Comparison of ENCODE assay signal across 11 cellular contexts in the genomic region with DNA sequence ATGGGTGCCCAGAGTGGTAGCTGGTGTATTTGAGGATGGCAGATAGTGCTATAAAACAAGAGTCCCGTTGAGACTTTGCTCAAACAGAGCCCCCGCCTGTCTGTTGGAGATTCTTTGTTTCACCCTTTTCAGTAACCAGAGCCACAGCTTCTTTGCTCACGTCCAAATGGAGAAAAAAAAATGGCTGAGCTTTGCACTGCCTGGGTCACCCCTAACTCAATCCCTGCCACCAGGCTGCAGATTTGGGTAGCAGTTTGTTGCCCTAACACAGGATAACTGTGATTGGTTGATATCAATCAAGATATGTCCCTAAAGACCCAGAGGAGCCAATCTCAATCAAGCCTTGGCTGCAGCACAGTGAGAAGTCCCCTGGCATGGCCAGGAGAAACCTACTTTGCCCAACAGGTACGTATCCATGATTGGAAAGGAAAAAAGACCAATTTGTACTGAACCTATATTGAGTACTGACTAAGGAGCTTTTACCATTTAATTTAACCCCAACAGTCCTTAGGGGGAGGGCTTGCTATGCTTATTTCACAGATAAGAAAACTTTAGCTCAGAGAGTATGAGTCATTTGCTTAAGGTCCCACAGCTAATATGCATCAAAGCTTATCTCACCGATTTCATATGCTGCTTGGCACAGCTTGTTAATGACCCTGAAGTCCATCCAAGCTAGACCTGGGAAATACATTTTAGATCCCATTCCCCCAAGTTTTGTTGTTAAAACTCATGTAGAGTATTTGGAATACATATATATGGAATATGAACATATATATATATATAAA.
DNase-seq lines count a peak whose midpoint lies in the region; ATAC-seq, FAIRE-seq and TF ChIP-seq lines count a peak whose summit lies in the region.
"Had no signal": no experiment of that assay in that cellular context is flagged by ENCODE, and none has a peak within 500 bp of the region (broad histone marks: within the 10 kb centered on the region; RNA-seq: fewer than 3 reads in every experiment).

No MANE protein-coding gene starts in this region.

- no peak overlapping the region for H3K27ac ChIP-seq in K562 (ENCODE audit: extremely low read depth, low read depth, low read length)
- H3K27ac ChIP-seq in HepG2 (ENCODE audit: extremely low read length, insufficient read depth, low read length), result peak overlapping the region; percentile 42

- H3K4me2 ChIP-seq in K562 (ENCODE audit: insufficient read depth, low read length) (no peak overlapping the region), HepG2 (ENCODE audit: low read depth, low read length) (no peak overlapping the region; the same call in 1 of the 2 replicates)

- H3K79me2 ChIP-seq in K562 (ENCODE audit: control insufficient read depth, insufficient read depth, low read length) (no peaks in the 10 kb centered on the region), HepG2 (ENCODE audit: insufficient read depth, low read length) (no peaks in the 10 kb centered on the region)

- TF ChIP-seq POLR2A in K562 (conservative IDR thresholded peaks at IDR 0.05), result no peak
- TF ChIP-seq POLR2A in HepG2 (IDR thresholded peaks at IDR 0.05; ENCODE audit: insufficient read depth in 1 of 2, low read depth in 2 of 2, low read length in 2 of 2), result no peak

- FAIRE-seq in K562 (lab: Jason Lieb, UNC) (no peak), HepG2 (lab: Jason Lieb, UNC) (no peak)

- H3K4me3 ChIP-seq in K562 (no peak overlapping the region), HepG2 (replicated peaks in 1 of 3; ENCODE audit: insufficient read depth in 1 of 3, low read depth in 2 of 3, low read length in 3 of 3) (no peak overlapping the region)

- BruUV-seq in K562 (replicated peaks; lab: Mats Ljungman, UMichigan), result no TSS peak
- no TSS peak for BruUV-seq in HepG2 (replicated peaks; lab: Mats Ljungman, UMichigan)

- WGBS in K562 (ENCODE audit: insufficient coverage, low coverage, missing lambda C conversion rate), result 0% methylated on average over 3 of the region's 5 CpGs
- whole genome bisulfite sequencing in HepG2 (ENCODE audit: low lambda C conversion rate), result 85% methylated on average over 5 of the region's 5 CpGs

- H3K9me3 ChIP-seq in K562 (replicated peaks; ENCODE audit: control insufficient read depth, insufficient read depth, low read depth, low read length) (no peaks in the 10 kb centered on the region), HepG2 (ENCODE audit: low read length) (peaks cover 16% of the 10 kb centered on the region)

- no peaks in the 10 kb centered on the region for H3K36me3 ChIP-seq in K562 (ENCODE audit: control insufficient read depth, insufficient read depth, low read length)
- no peaks in the 10 kb centered on the region for H3K36me3 ChIP-seq in HepG2 (replicated peaks in 1 of 2; ENCODE audit: control insufficient read depth in 1 of 2, insufficient read depth in 2 of 2, low read length in 2 of 2)

- no peak for TF ChIP-seq CTCF in K562 (IDR thresholded peaks at IDR 0.05 in 2 of 3, conservative IDR thresholded peaks at IDR 0.05 in 1 of 3; ENCODE audit: insufficient read depth in 2 of 3, low read depth in 1 of 3, low read length in 3 of 3)
- no peak for TF ChIP-seq CTCF in HepG2 (CRISPR knock-in tag; IDR thresholded peaks at IDR 0.05)

- H3K27me3 ChIP-seq in K562 (ENCODE audit: control insufficient read depth in 2 of 2, insufficient read depth in 2 of 2, low read length in 2 of 2) (no peaks in the 10 kb centered on the region), HepG2 (ENCODE audit: control insufficient read depth in 1 of 2, insufficient read depth in 2 of 2, low read length in 2 of 2) (no peaks in the 10 kb centered on the region)

- no peak for TF ChIP-seq RAD21 in K562 (CRISPR knock-in tag; conservative IDR thresholded peaks at IDR 0.05 in 1 of 2, IDR thresholded peaks at IDR 0.05 in 1 of 2)
- TF ChIP-seq RAD21 in HepG2 (CRISPR knock-in tag; IDR thresholded peaks at IDR 0.05), result no peak

- no peaks in the 10 kb centered on the region for H3K9me1 ChIP-seq in K562 (ENCODE audit: control insufficient read depth, insufficient read depth, low read length)

- intact Hi-C loops in K562 (cut with micrococcal nuclease), result no loop called here
- intact Hi-C loops in HepG2 (cut with micrococcal nuclease; ENCODE audit: unreplicated experiment), result loop anchor here (1.0 to 5.0 kb wide), 7 partner anchors 56 to 330 kb away; no protein-coding TSS in a partner anchor

- H2AFZ ChIP-seq in K562 (ENCODE audit: low read depth, low read length), result no peak overlapping the region
- no peak overlapping the region for H2AFZ ChIP-seq in HepG2 (ENCODE audit: low read length)

- in situ Hi-C loops in K562 (cut with MboI), result no loop called here
- in situ Hi-C loops in HepG2 (cut with HindIII; ENCODE audit: extremely low pct_ligation_motif_present, low pct_unique_long_range_greater_than_20kb), result loop anchor here (10.0 kb wide), 1 partner anchor 325 kb away; no protein-coding TSS in a partner anchor

- H3K4me1 ChIP-seq in K562 (replicated peaks in 1 of 2; ENCODE audit: control insufficient read depth in 2 of 2, insufficient read depth in 2 of 2, low read length in 2 of 2) (0 out of 5 replicates have a peak, but pooled peaks cover 0 to 4% of the 10 kb centered on the region in 2 experiments), HepG2 (ENCODE audit: insufficient read depth, low read length) (peaks cover 68% of the 10 kb centered on the region)

- POLR2A ChIA-PET in K562 (lab: Yijun Ruan, JAX) (interaction anchor here (1.4 kb wide), 1 partner anchor 10 kb away, joined by 7 read pairs; no protein-coding TSS in a partner anchor), HepG2 (lab: Yijun Ruan, JAX) (interaction anchor here (0.6 to 4.0 kb wide), 36 partner anchors 11 to 323 kb away, joined by 3 to 72 read pairs (median 11); a partner anchor contains a TSS)

- ATAC-seq in K562 (no peak), HepG2 (no peak), GM21717 (IDR thresholded peaks at IDR 0.05; ENCODE audit: unreplicated experiment) (no peak)
- ATAC-seq: effector memory CD8-positive, alpha-beta T cell; T-helper 17 cell had no signal

- DNase-seq in EH (ENCODE audit: low read depth) (peak; percentile 60), LHCN-M2 (ENCODE audit: low read depth) (peak; percentile 29), K562 (ENCODE audit: extremely low read depth in 1 of 4, low spot score in 3 of 4) (peak in 2 of 4 experiments; percentile 8 to 12), HepG2 (ENCODE audit: low spot score) (peak; percentile 54), iPS-NIHi7 (ENCODE audit: extremely low spot score) (no peak)
- DNase-seq in stimulated activated CD4-positive, alpha-beta T cell treated with anti-CD3 and anti-CD28 coated beads, Interleukin-15, amount 100 ng/mL, for 24 hours, result no peak
- DNase-seq in stimulated activated CD4-positive, alpha-beta T cell treated with anti-CD3 and anti-CD28 coated beads, Interleukin-12 subunit alpha, Interleukin-12 subunit beta, amount 100 ng/mL, for 4 hours, result no peak
- DNase-seq: CD4-positive, alpha-beta T cell; effector memory CD8-positive, alpha-beta T cell; T-helper 17 cell had no signal

- H3K9ac ChIP-seq in K562 (ENCODE audit: insufficient read depth in 1 of 2, low read depth in 2 of 2, low read length in 2 of 2) (no peak overlapping the region), HepG2 (ENCODE audit: insufficient read depth, low read depth, low read length) (no peak overlapping the region)

- TF ChIP-seq EP300 in K562 (IDR thresholded peaks at IDR 0.05; ENCODE audit: low read length) (no peak), HepG2 (IDR thresholded peaks at IDR 0.05; ENCODE audit: low read depth in 2 of 2, low read length in 2 of 2) (no peak), HepG2 (CRISPR knock-in tag; IDR thresholded peaks at IDR 0.05; ENCODE audit: borderline replicate concordance) (no peak)

- no peaks in the 10 kb centered on the region for H4K20me1 ChIP-seq in K562 (replicated peaks; ENCODE audit: control insufficient read depth, insufficient read depth, low read length)
- H4K20me1 ChIP-seq in HepG2 (ENCODE audit: insufficient read depth, low read length), result no peaks in the 10 kb centered on the region

- CTCF ChIA-PET in K562 (lab: Yijun Ruan, JAX; ENCODE audit: low intra/inter-chr PET ratio), result no interaction called here
- CTCF ChIA-PET in HepG2 (lab: Yijun Ruan, JAX; ENCODE audit: low intra/inter-chr PET ratio, low total read pairs), result no interaction called here

TF ChIP-seq in K562, 482 proteins besides CTCF, POLR2A, EP300 and RAD21 (continues in another document):
- TF ChIP-seq, protein P1, sequence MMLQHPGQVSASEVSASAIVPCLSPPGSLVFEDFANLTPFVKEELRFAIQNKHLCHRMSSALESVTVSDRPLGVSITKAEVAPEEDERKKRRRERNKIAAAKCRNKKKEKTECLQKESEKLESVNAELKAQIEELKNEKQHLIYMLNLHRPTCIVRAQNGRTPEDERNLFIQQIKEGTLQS (IDR thresholded peaks at IDR 0.05), result 0 out of 2 replicates have a peak, but pooled peaks have one; percentile 16
- TF ChIP-seq, protein P1 (CRISPR knock-in tag; conservative IDR thresholded peaks at IDR 0.05), result no peak
- TF ChIP-seq ZBTB1 (CRISPR knock-in tag; IDR thresholded peaks at IDR 0.05; ENCODE audit: borderline replicate concordance, low read depth) (no peak), ZNF263 (CRISPR knock-in tag; IDR thresholded peaks at IDR 0.05; ENCODE audit: borderline replicate concordance) (no peak), SIN3B (IDR thresholded peaks at IDR 0.05; ENCODE audit: low read depth) (no peak), CBFA2T3 (IDR thresholded peaks at IDR 0.05) (peak; percentile 34; the same call in 1 of the 2 replicates), FOSL1 (tag; conservative IDR thresholded peaks at IDR 0.05) (peak; percentile 69)

TF ChIP-seq in HepG2, 621 proteins besides CTCF, POLR2A, EP300 and RAD21 (continues in another document):
- no peak for TF ChIP-seq ZNF235 (CRISPR knock-in tag; IDR thresholded peaks at IDR 0.05; ENCODE audit: borderline replicate concordance)
- TF ChIP-seq XRCC5 (optimal IDR thresholded peaks at IDR 0.05; ENCODE audit: low read length), result peak; percentile 27
- no peak for TF ChIP-seq LCORL (IDR thresholded peaks at IDR 0.05)
- peak; percentile 28; the same call in 1 of the 2 replicates for TF ChIP-seq LCORL (CRISPR knock-in tag; IDR thresholded peaks at IDR 0.05)
- TF ChIP-seq PITX1 (CRISPR knock-in tag; IDR thresholded peaks at IDR 0.05), result no peak
- TF ChIP-seq, protein P2, sequence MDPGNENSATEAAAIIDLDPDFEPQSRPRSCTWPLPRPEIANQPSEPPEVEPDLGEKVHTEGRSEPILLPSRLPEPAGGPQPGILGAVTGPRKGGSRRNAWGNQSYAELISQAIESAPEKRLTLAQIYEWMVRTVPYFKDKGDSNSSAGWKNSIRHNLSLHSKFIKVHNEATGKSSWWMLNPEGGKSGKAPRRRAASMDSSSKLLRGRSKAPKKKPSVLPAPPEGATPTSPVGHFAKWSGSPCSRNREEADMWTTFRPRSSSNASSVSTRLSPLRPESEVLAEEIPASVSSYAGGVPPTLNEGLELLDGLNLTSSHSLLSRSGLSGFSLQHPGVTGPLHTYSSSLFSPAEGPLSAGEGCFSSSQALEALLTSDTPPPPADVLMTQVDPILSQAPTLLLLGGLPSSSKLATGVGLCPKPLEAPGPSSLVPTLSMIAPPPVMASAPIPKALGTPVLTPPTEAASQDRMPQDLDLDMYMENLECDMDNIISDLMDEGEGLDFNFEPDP (CRISPR knock-in tag; conservative IDR thresholded peaks at IDR 0.05), result 0 out of 2 replicates have a peak, but pooled peaks have one; percentile 55

Comparison
In these comparisons a context has a peak if more than half of its experiments do, and no peak if none do; other contexts are left out.
1. DNase-seq: peak in EH (single experiment), LHCN-M2 (single experiment) and HepG2 (single experiment); none in stimulated activated CD4-positive, alpha-beta T cell treated with anti-CD3 and anti-CD28 coated beads, Interleukin-15, amount 100 ng/mL, for 24 hours (single experiment), iPS-NIHi7 (single experiment) and stimulated activated CD4-positive, alpha-beta T cell treated with anti-CD3 and anti-CD28 coated beads, Interleukin-12 subunit alpha, Interleukin-12 subunit beta, amount 100 ng/mL, for 4 hours (single experiment).